8 cellular contexts compared by ENCODE assay signal in the genomic region with DNA sequence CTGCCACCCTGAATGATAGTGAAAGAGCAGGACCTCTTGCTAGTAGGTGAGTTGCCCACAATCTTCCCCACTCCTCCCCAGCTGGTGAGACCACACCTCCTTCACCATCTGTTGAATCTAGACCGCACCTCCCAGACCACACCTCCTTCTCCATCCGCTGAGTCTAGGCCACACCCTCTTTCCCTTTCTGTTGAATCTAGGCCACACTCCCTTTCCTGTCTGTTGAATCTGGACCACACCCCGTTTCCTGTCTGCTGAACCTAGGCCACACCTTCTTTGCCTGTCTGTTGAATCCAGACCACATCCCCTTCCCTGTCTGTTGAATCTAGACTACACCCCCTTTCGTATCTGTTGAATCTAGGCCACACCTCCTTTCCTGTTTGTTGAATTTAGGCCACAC.
A peak's percentile ranks its signal among the peaks of the same experiment; 100 is the strongest.
DNase-seq lines count a peak whose midpoint lies in the region; ATAC-seq and TF ChIP-seq lines count a peak whose summit lies in the region.

No MANE protein-coding gene starts in this region.

- no peaks in the 10 kb centered on the region for H3K79me2 ChIP-seq in PC-3 (ENCODE audit: low read length)

- H2AFZ ChIP-seq in PC-3 (ENCODE audit: low read length), result no peak overlapping the region

- ATAC-seq in GM21528 (IDR thresholded peaks at IDR 0.05; ENCODE audit: low FRiP score, unreplicated experiment) (peak; percentile 83), natural killer cell (peak in 2 of 3 donors; percentile 72 to 76), PC-3 (no peak)

- H3K9ac ChIP-seq in PC-3 (ENCODE audit: low read length), result no peak overlapping the region

- peak overlapping the region; percentile 4 for H3K4me3 Mint-ChIP-seq in natural killer cell

- no peaks in the 10 kb centered on the region for H3K36me3 Mint-ChIP-seq in natural killer cell

- H3K9me3 ChIP-seq in tibial artery, result no peaks in the 10 kb centered on the region
- H3K9me3 ChIP-seq in PC-3 (ENCODE audit: low read length), result no peaks in the 10 kb centered on the region

- H3K9me2 ChIP-seq in PC-3 (replicated peaks; ENCODE audit: low read length), result no peaks in the 10 kb centered on the region

- H3K27ac Mint-ChIP-seq in natural killer cell, result peak overlapping the region; percentile 1 to 3

- no peaks in the 10 kb centered on the region for H3F3A ChIP-seq in PC-3 (ENCODE audit: low read length, unreplicated experiment)

- H3K4me2 ChIP-seq in PC-3 (ENCODE audit: low read length), result no peak overlapping the region

- H3K27me3 ChIP-seq in tibial artery (no peaks in the 10 kb centered on the region), PC-3 (ENCODE audit: low read length) (no peaks in the 10 kb centered on the region)

- intact Hi-C loops in natural killer cell (cut with micrococcal nuclease) (no loop called here), tibial artery (cut with DNase I; ENCODE audit: low total_unique reads) (no loop called here), PC-3 (cut with micrococcal nuclease) (no loop called here)

- H3K4me3 ChIP-seq in tibial artery (no peak overlapping the region), PC-3 (ENCODE audit: low read length) (no peak overlapping the region), foreskin fibroblast (ENCODE audit: low read depth in 1 of 2, low read length in 2 of 2) (no peak overlapping the region)

- peaks cover 5 to 6% of the 10 kb centered on the region in 2 donors for H3K9me3 Mint-ChIP-seq in natural killer cell

- TF ChIP-seq CTCF in natural killer cell (IDR thresholded peaks at IDR 0.05) (no peak), tibial artery (IDR thresholded peaks at IDR 0.05) (no peak), PC-3 (conservative IDR thresholded peaks at IDR 0.05; ENCODE audit: low read depth, low read length) (no peak), foreskin fibroblast (IDR thresholded peaks at IDR 0.05; ENCODE audit: low read depth, low read length) (no peak)

- H4K20me1 ChIP-seq in PC-3 (ENCODE audit: low read length), result no peaks in the 10 kb centered on the region

- H3K27ac ChIP-seq in tibial artery, result no peak overlapping the region
- no peak overlapping the region for H3K27ac ChIP-seq in PC-3 (ENCODE audit: low read length)

- BruUV-seq in PC-3 (replicated peaks; lab: Mats Ljungman, UMichigan), result no TSS peak

- H3K36me3 ChIP-seq in tibial artery (no peaks in the 10 kb centered on the region), PC-3 (ENCODE audit: low read depth, low read length) (no peaks in the 10 kb centered on the region)

- H3K27me3 Mint-ChIP-seq in natural killer cell (ENCODE audit: low read depth in 2 of 2), result no peaks in the 10 kb centered on the region

- DNase-seq in DMS153 (lab: John Stamatoyannopoulos, UW), result peak; percentile 60
- DNase-seq in MV-4-11 (lab: John Stamatoyannopoulos, UW), result peak; percentile 61
- DNase-seq in activated CD8-positive, alpha-beta memory T cell treated with anti-CD3 and anti-CD28 coated beads, Interleukin-2, amount 50 U/mL, for 4 hours, result peak; percentile 21
- no peak for DNase-seq in natural killer cell
- DNase-seq in tibial artery, result no peak
- no peak for DNase-seq in PC-3
- DNase-seq in foreskin fibroblast, result no peak

- H3K4me1 ChIP-seq in tibial artery, result no peaks in the 10 kb centered on the region
- H3K4me1 ChIP-seq in PC-3 (ENCODE audit: insufficient read depth, low read length), result no peaks in the 10 kb centered on the region

- CTCF ChIA-PET in PC-3 (lab: Charles Lee), result no interaction called here

- peaks cover 11 to 12% of the 10 kb centered on the region in 2 donors for H3K4me1 Mint-ChIP-seq in natural killer cell

- POLR2A ChIA-PET in PC-3 (lab: Charles Lee; ENCODE audit: unreplicated experiment), result no interaction called here

Comparison
In these comparisons a context has a peak if more than half of its experiments do, and no peak if none do; other contexts are left out.
1. DNase-seq: peak in DMS153 (single experiment), MV-4-11 (single experiment) and activated CD8-positive, alpha-beta memory T cell treated with anti-CD3 and anti-CD28 coated beads, Interleukin-2, amount 50 U/mL, for 4 hours (single experiment); none in natural killer cell (single experiment), tibial artery (0 of 2), PC-3 (single experiment) and foreskin fibroblast (0 of 2).